In genomic region chr2:24077535-24077877, GRCh38 we compare ENCODE assay signal across 8 cellular contexts. TPM values are rescaled to one million over a fixed set of nuclear protein-coding genes. Genes with fewer than 3 reads are reported as not detected.
DNase-seq lines count a peak whose midpoint lies in the region; ATAC-seq, FAIRE-seq and TF ChIP-seq lines count a peak whose summit lies in the region.

No MANE protein-coding gene starts in this region.

- H3K36me3 ChIP-seq in kidney (ENCODE audit: control insufficient read depth in 1 of 2, insufficient read depth in 2 of 2, low read length in 2 of 2) (peaks cover 9 to 14% of the 10 kb centered on the region in 2 donors), suprapubic skin (peaks cover 36% of the 10 kb centered on the region)

- peak overlapping the region; percentile 98 for H3K4me3 ChIP-seq in astrocyte of the cerebellum (ENCODE audit: low read depth, low read length)
- H3K4me3 ChIP-seq in kidney (ENCODE audit: low read length in 2 of 2): peak overlapping the region; percentile 67 to 94
- peak overlapping the region; percentile 80 for H3K4me3 ChIP-seq in suprapubic skin

- peaks cover 0 to 5% of the 10 kb centered on the region in 2 donors for H3K4me1 ChIP-seq in kidney (ENCODE audit: control insufficient read depth in 1 of 2, insufficient read depth in 1 of 2, low read depth in 1 of 2, low read length in 2 of 2)
- peaks cover 27% of the 10 kb centered on the region for H3K4me1 ChIP-seq in suprapubic skin

- no peaks in the 10 kb centered on the region for H3K27me3 ChIP-seq in suprapubic skin

- no peaks in the 10 kb centered on the region for H3K9me3 ChIP-seq in kidney (ENCODE audit: control insufficient read depth in 1 of 2, low read length in 2 of 2)
- H3K9me3 ChIP-seq in suprapubic skin: no peaks in the 10 kb centered on the region

- TF ChIP-seq CTCF in astrocyte of the cerebellum (IDR thresholded peaks at IDR 0.05; ENCODE audit: low read depth, low read length, missing control alignments): no peak
- TF ChIP-seq CTCF in kidney (IDR thresholded peaks at IDR 0.05; ENCODE audit: borderline replicate concordance, extremely low read depth, insufficient read depth): no peak
- TF ChIP-seq CTCF in suprapubic skin (IDR thresholded peaks at IDR 0.05): no peak

- H3K9ac ChIP-seq in kidney (ENCODE audit: low read length in 2 of 2): peak overlapping the region; percentile 77 to 87

- no peak for ATAC-seq in HG02884 (IDR thresholded peaks at IDR 0.05; ENCODE audit: unreplicated experiment)
- no peak for ATAC-seq in activated CD4-positive, CD25-positive, alpha-beta regulatory T cell treated with anti-CD3 and anti-CD28 coated beads, Interleukin-2, amount 50 U/mL, for 24 hours

- no peak for FAIRE-seq in kidney (lab: Jason Lieb, UNC)

- 8% methylated on average over 8 of the region's 9 CpGs for WGBS in suprapubic skin

- H3K27ac ChIP-seq in kidney (ENCODE audit: low read depth in 2 of 2, low read length in 2 of 2) (peak overlapping the region; percentile 87 to 97), suprapubic skin (peak overlapping the region; percentile 96)

- intact Hi-C loops in kidney (cut with DNase I): no loop called here

- DNase-seq in NCI-H82 (lab: John Stamatoyannopoulos, UW) (peak; percentile 34), NCI-H82 treated with DMSO at 0.1 percent for 48 hours (lab: John Stamatoyannopoulos, UW; ENCODE audit: unreplicated experiment) (no peak), astrocyte of the cerebellum (ENCODE audit: low read depth) (no peak), kidney (no peak), suprapubic skin (ENCODE audit: low spot score in 2 of 2) (no peak)
- DNase-seq in activated CD4-positive, alpha-beta T cell treated with anti-CD3 and anti-CD28 coated beads, Interleukin-2, amount 50 U/mL, for 48 hours: no peak

- TF ChIP-seq EP300 in suprapubic skin (IDR thresholded peaks at IDR 0.05): no peak

- TF ChIP-seq POLR2A in suprapubic skin (IDR thresholded peaks at IDR 0.05): no peak

- in situ Hi-C loops in astrocyte of the cerebellum (cut with HindIII; ENCODE audit: low sequenced_read_pairs): no loop called here

RNA-seq across cellular contexts. Expression of gene SF3B6, which starts 1.4 kb away (rescaled TPM):
- total RNA-seq in kidney: 74.8 TPM
- polyA plus RNA-seq in kidney (ENCODE audit: insufficient read depth, low read depth, low replicate concordance): 170 TPM
- total RNA-seq in suprapubic skin: 100 to 1,000 TPM in 1 of 4 donors, 10 to 100 TPM in 3; 72.1 to 101 (median 85.6) TPM

RNA-seq across cellular contexts. Expression of gene TP53I3, which starts 7.1 kb away (rescaled TPM):
- 45.1 TPM for total RNA-seq in kidney
- polyA plus RNA-seq in kidney (ENCODE audit: insufficient read depth, low read depth, low replicate concordance): 85.0 TPM
- 10 to 100 TPM in 3 of 4 donors, 1 to 10 TPM in 1; 6.7 to 15.5 (median 12.3) TPM for total RNA-seq in suprapubic skin

RNA-seq across cellular contexts. Expression of gene FKBP1B, which starts 28.0 kb away (rescaled TPM):
- 11.8 TPM for total RNA-seq in kidney
- polyA plus RNA-seq in kidney (ENCODE audit: insufficient read depth, low read depth, low replicate concordance): 19.8 TPM
- 1 to 10 TPM; 4.3 to 8.0 (median 6.6) TPM for total RNA-seq in suprapubic skin

RNA-seq across cellular contexts. Expression of gene WDCP, which starts 30.3 kb away (rescaled TPM):
- total RNA-seq in kidney: 11.7 TPM
- 2.9 TPM for polyA plus RNA-seq in kidney (ENCODE audit: insufficient read depth, low read depth, low replicate concordance)
- total RNA-seq in suprapubic skin: 1 to 10 TPM; 2.5 to 8.5 (median 4.1) TPM

RNA-seq across cellular contexts. Expression of gene PFN4, which starts 45.6 kb away (rescaled TPM):
- total RNA-seq in kidney (0.79 TPM), suprapubic skin (1 to 10 TPM in 1 of 4 donors, not detected in 3; 1.0 TPM)
- polyA plus RNA-seq in kidney (ENCODE audit: insufficient read depth, low read depth, low replicate concordance): 2.1 TPM
